ENCODE assay signal across 7 cellular contexts in genomic region chr3:184320099-184320445, GRCh38. TPM values are rescaled to one million over a fixed set of nuclear protein-coding genes. Genes with fewer than 3 reads are reported as not detected.
DNase-seq lines count a peak whose midpoint lies in the region; FAIRE-seq and TF ChIP-seq lines count a peak whose summit lies in the region.
"Had no signal": no experiment of that assay in that cellular context is flagged by ENCODE, and none has a peak within 500 bp of the region (broad histone marks: within the 10 kb centered on the region; RNA-seq: fewer than 3 reads in every experiment).

No MANE protein-coding gene starts in this region.

- no peaks in the 10 kb centered on the region for H3K9me3 Mint-ChIP-seq in mesothelial cell of epicardium

- peaks cover 91% of the 10 kb centered on the region for H3K79me2 ChIP-seq in ACC112 (ENCODE audit: control insufficient read depth, insufficient read depth, low read length, unreplicated experiment)

- no peak for TF ChIP-seq CTCF in mesothelial cell of epicardium (IDR thresholded peaks at IDR 0.05; ENCODE audit: unreplicated experiment)

- FAIRE-seq in urothelium cell line (lab: Jason Lieb, UNC), result peak; percentile 59
- FAIRE-seq: islet of Langerhans had no signal

- H3K4me3 Mint-ChIP-seq in mesothelial cell of epicardium, result no peak overlapping the region

- H3K4me3 ChIP-seq in ACC112 (ENCODE audit: low read depth, low read length), result peak overlapping the region; percentile 69

- peaks cover 48% of the 10 kb centered on the region for H3K4me1 ChIP-seq in ACC112 (ENCODE audit: control insufficient read depth, insufficient read depth, low read length, unreplicated experiment)

- DNase-seq in NCI-H1092 treated with DMSO at 0.1 percent for 48 hours (lab: John Stamatoyannopoulos, UW) (peak; percentile 72), left kidney (ENCODE audit: low read depth, low spot score) (peak; percentile 20), urothelium cell line (ENCODE audit: low spot score) (peak; percentile 98), mesothelial cell of epicardium (ENCODE audit: low spot score in 2 of 2, unreplicated experiment in 2 of 2) (no peak)
- peak; percentile 11 for DNase-seq in activated naive CD8-positive, alpha-beta T cell treated with anti-CD3 and anti-CD28 coated beads, Interleukin-2, amount 50 U/mL, for 16 hours (ENCODE audit: low read depth, low spot score)

- no peaks in the 10 kb centered on the region for H3K27me3 Mint-ChIP-seq in mesothelial cell of epicardium (ENCODE audit: low read depth)

- H2AFZ ChIP-seq in ACC112 (ENCODE audit: low read length, unreplicated experiment), result no peak overlapping the region

- peaks cover 34% of the 10 kb centered on the region for H3K36me3 Mint-ChIP-seq in mesothelial cell of epicardium

- H3K27ac ChIP-seq in ACC112 (ENCODE audit: low read depth, low read length), result peak overlapping the region; percentile 88

- H3K27ac Mint-ChIP-seq in mesothelial cell of epicardium, result no peak overlapping the region

- H3K27me3 ChIP-seq in ACC112 (ENCODE audit: insufficient read depth, low read length), result no peaks in the 10 kb centered on the region

- peaks cover 56% of the 10 kb centered on the region for H3K36me3 ChIP-seq in ACC112 (ENCODE audit: insufficient read depth, low read length)

- peaks cover 29% of the 10 kb centered on the region for H3K4me1 Mint-ChIP-seq in mesothelial cell of epicardium

RNA-seq across cellular contexts. Expression of gene EIF4G1, which starts 5.7 kb away (rescaled TPM):
- total RNA-seq in mesothelial cell of epicardium, result 364 to 377 TPM (median 376 TPM) in 3 replicates

RNA-seq across cellular contexts. Expression of gene FAM131A, which starts 17.3 kb away (rescaled TPM):
- total RNA-seq in mesothelial cell of epicardium, result 14.3 to 17.4 TPM (median 15.1 TPM) in 3 replicates

RNA-seq across cellular contexts. Expression of gene PSMD2, which starts 21.0 kb away (rescaled TPM):
- total RNA-seq in mesothelial cell of epicardium, result 223 to 240 TPM (median 232 TPM) in 3 replicates

RNA-seq across cellular contexts. Expression of gene CLCN2, which starts 41.3 kb away (rescaled TPM):
- total RNA-seq in mesothelial cell of epicardium, result 16.6 to 17.0 TPM (median 16.9 TPM) in 3 replicates

RNA-seq across cellular contexts. Expression of gene POLR2H, which starts 41.4 kb away (rescaled TPM):
- total RNA-seq in mesothelial cell of epicardium, result 76.4 to 82.4 TPM (median 78.7 TPM) in 3 replicates

Comparison
In these comparisons a context has a peak if more than half of its experiments do, and no peak if none do; other contexts are left out.
1. DNase-seq: peak in NCI-H1092 treated with DMSO at 0.1 percent for 48 hours (single experiment), activated naive CD8-positive, alpha-beta T cell treated with anti-CD3 and anti-CD28 coated beads, Interleukin-2, amount 50 U/mL, for 16 hours (single experiment), left kidney (single experiment) and urothelium cell line (single experiment); none in mesothelial cell of epicardium (0 of 2).